Comparison of ENCODE assay signal across 19 cellular contexts in genomic region chr11:16126361-16126760, GRCh38.
DNase-seq lines count a peak whose midpoint lies in the region; ATAC-seq and TF ChIP-seq lines count a peak whose summit lies in the region.
"Had no signal": no experiment of that assay in that cellular context is flagged by ENCODE, and none has a peak within 500 bp of the region (broad histone marks: within the 10 kb centered on the region; RNA-seq: fewer than 3 reads in every experiment).

No MANE protein-coding gene starts in this region.

- no peak overlapping the region for H3K4me3 ChIP-seq in gastroesophageal sphincter
- H3K4me3 ChIP-seq: psoas muscle had no signal

- in situ Hi-C loops in SK-MEL-5 (cut with HindIII; ENCODE audit: low pct_unique_long_range_greater_than_20kb, low sequenced_read_pairs) = no loop called here

- TF ChIP-seq EP300 in gastroesophageal sphincter (IDR thresholded peaks at IDR 0.05) = no peak

- H3K9me3 ChIP-seq in gastroesophageal sphincter = no peaks in the 10 kb centered on the region
- H3K9me3 ChIP-seq: psoas muscle had no signal

- TF ChIP-seq CTCF in gastroesophageal sphincter (IDR thresholded peaks at IDR 0.05) = no peak

- no peaks in the 10 kb centered on the region for H3K36me3 ChIP-seq in gastroesophageal sphincter

- no peaks in the 10 kb centered on the region for H3K4me1 ChIP-seq in gastroesophageal sphincter

- no peak for ATAC-seq in HG03460 (IDR thresholded peaks at IDR 0.05; ENCODE audit: unreplicated experiment)
- no peak for ATAC-seq in gastroesophageal sphincter
- ATAC-seq: psoas muscle; stimulated activated naive CD8-positive, alpha-beta T cell treated with anti-CD3 and anti-CD28 coated beads, Interleukin-15, Interleukin-2, amounts not matched to agents 100 U/mL and 50 U/mL, for 24 hours had no signal

- TF ChIP-seq POLR2A in gastroesophageal sphincter (IDR thresholded peaks at IDR 0.05) = no peak

- H3K27me3 ChIP-seq in gastroesophageal sphincter = no peaks in the 10 kb centered on the region

- H3K27ac ChIP-seq in gastroesophageal sphincter = no peak overlapping the region
- H3K27ac ChIP-seq: psoas muscle, VCaP had no signal

- DNase-seq in DMS53 treated with DMSO at 0.1 percent for 48 hours (lab: John Stamatoyannopoulos, UW; ENCODE audit: unreplicated experiment) (peak; percentile 56), NCI-H146 (lab: John Stamatoyannopoulos, UW) (peak; percentile 86), SK-MEL-5 (ENCODE audit: low read depth, low spot score) (peak; percentile 96), iris pigment epithelial cell (ENCODE audit: low read depth) (peak; percentile 0), HCEC 1CT (no peak), GDM1 (lab: John Stamatoyannopoulos, UW) (no peak)
- DNase-seq: activated T-cell treated with anti-CD3 and anti-CD28 coated beads for 4 hours; DND-41; effector CD8-positive, alpha-beta T cell; H7; head of caudate nucleus; NCI-H446; psoas muscle; SHP77; stimulated activated CD4-positive, alpha-beta T cell treated with anti-CD3 and anti-CD28 coated beads, Interleukin-2, amount 100 ng/mL, for 48 hours; stimulated activated naive CD8-positive, alpha-beta T cell treated with anti-CD3 and anti-CD28 coated beads, Interleukin-15, Interleukin-2, amounts not matched to agents 100 U/mL and 50 U/mL, for 24 hours had no signal

Comparison
In these comparisons a context has a peak if more than half of its experiments do, and no peak if none do; other contexts are left out.
1. DNase-seq: peak in DMS53 treated with DMSO at 0.1 percent for 48 hours (single experiment), NCI-H146 (single experiment), SK-MEL-5 (single experiment) and iris pigment epithelial cell (single experiment); none in HCEC 1CT (single experiment) and GDM1 (single experiment).